ENCODE assay signal across 1 cellular context in the genomic region with DNA sequence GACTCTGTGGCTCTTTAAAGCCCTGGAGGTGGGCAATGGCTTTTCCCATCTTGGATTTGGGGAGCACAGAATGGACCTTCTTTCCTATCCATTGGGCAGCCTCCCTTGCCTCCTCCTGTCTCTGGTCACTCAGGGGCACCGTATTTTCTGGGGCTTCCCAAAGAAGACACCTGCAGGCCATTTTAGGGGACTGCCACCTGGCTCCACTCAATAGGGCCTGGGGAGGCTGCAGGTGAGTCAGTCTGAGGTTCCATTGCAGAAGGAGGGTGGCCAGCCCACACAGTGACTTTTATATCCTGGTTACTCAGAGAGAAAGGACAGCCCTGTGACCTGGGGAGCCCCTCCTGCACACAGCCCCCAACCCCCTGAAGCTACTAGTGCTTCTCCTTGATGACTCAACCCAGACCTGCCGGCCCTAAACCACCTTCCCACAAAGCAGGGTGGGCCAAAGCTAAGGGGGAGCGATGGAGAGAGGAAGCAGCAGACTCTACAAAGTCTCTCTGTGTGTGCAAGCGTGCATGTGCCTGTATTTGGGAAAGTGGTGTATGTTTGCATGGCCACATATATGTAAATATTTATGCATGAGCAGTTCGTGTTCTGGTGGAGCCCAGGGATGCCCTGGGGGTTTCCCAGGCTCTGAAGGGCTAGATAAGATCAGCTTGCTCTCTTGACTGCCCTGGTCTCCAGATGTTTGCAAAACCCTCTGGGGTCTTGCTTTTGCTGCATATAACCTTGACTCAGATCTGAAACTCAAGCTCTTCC.
A peak's percentile ranks its signal among the peaks of the same experiment; 100 is the strongest.
TF ChIP-seq lines count a peak whose summit lies in the region.

No MANE protein-coding gene starts in this region.

TF ChIP-seq in HepG2, 621 proteins besides CTCF, POLR2A, EP300 and RAD21 (continued from another document):
- TF ChIP-seq ZNF687 (CRISPR knock-in tag; IDR thresholded peaks at IDR 0.05) (peak; percentile 50), MTF1 (CRISPR knock-in tag; IDR thresholded peaks at IDR 0.05) (no peak), ZSCAN9 (CRISPR knock-in tag; IDR thresholded peaks at IDR 0.05; ENCODE audit: borderline replicate concordance) (no peak), ZSCAN25 (CRISPR knock-in tag; IDR thresholded peaks at IDR 0.05) (0 out of 2 replicates have a peak, but pooled peaks have one; percentile 23), MEF2D (CRISPR knock-in tag; IDR thresholded peaks at IDR 0.05) (peak; percentile 33; the same call in 1 of the 2 replicates), ZNF83 (CRISPR knock-in tag; IDR thresholded peaks at IDR 0.05; ENCODE audit: borderline replicate concordance) (no peak), ZNF142 (CRISPR knock-in tag; IDR thresholded peaks at IDR 0.05) (no peak), ZNF781 (CRISPR knock-in tag; IDR thresholded peaks at IDR 0.05; ENCODE audit: borderline replicate concordance, not compliant biosample characterization) (no peak), ZNF547 (CRISPR knock-in tag; IDR thresholded peaks at IDR 0.05) (no peak), FOSL2 (CRISPR knock-in tag; IDR thresholded peaks at IDR 0.05) (peak; percentile 69), ADNP (CRISPR knock-in tag; IDR thresholded peaks at IDR 0.05) (no peak), ZBTB20 (CRISPR knock-in tag; IDR thresholded peaks at IDR 0.05; ENCODE audit: borderline replicate concordance, low read depth) (peak; percentile 71; the same call in 1 of the 2 replicates), ZNF776 (CRISPR knock-in tag; IDR thresholded peaks at IDR 0.05) (no peak), ASH2L (IDR thresholded peaks at IDR 0.05; ENCODE audit: insufficient read length, low read depth, low read length) (peak; percentile 26), FOXP1 (IDR thresholded peaks at IDR 0.05) (no peak), FOXP1 (CRISPR knock-in tag; IDR thresholded peaks at IDR 0.05) (peak; percentile 47; the same call in 1 of the 2 replicates), ZNF30 (CRISPR knock-in tag; IDR thresholded peaks at IDR 0.05) (no peak), GATAD1 (CRISPR knock-in tag; IDR thresholded peaks at IDR 0.05) (no peak), SOX6 (IDR thresholded peaks at IDR 0.05) (no peak), SOX6 (CRISPR knock-in tag; IDR thresholded peaks at IDR 0.05) (no peak), ZNF724P (CRISPR knock-in tag; IDR thresholded peaks at IDR 0.05; ENCODE audit: borderline replicate concordance) (0 out of 2 replicates have a peak, but pooled peaks have one; percentile 23), MED1 (CRISPR knock-in tag; IDR thresholded peaks at IDR 0.05) (peak; percentile 64), ETV5 (CRISPR knock-in tag; IDR thresholded peaks at IDR 0.05; ENCODE audit: borderline replicate concordance) (peak; percentile 32; the same call in 1 of the 2 replicates), ARHGAP35 (CRISPR knock-in tag; IDR thresholded peaks at IDR 0.05; ENCODE audit: borderline replicate concordance) (0 out of 2 replicates have a peak, but pooled peaks have one; percentile 55), SMAD1 (CRISPR knock-in tag; IDR thresholded peaks at IDR 0.05; ENCODE audit: borderline replicate concordance, low read depth) (no peak), CBX1 (IDR thresholded peaks at IDR 0.05; ENCODE audit: low read depth) (no peak), AGO2 (optimal IDR thresholded peaks at IDR 0.05; ENCODE audit: low read depth, low read length) (peak; percentile 52), BCL6 (CRISPR knock-in tag; IDR thresholded peaks at IDR 0.05) (peak; percentile 57), ZNF879 (CRISPR knock-in tag; IDR thresholded peaks at IDR 0.05) (no peak), DPF2 (CRISPR knock-in tag; IDR thresholded peaks at IDR 0.05; ENCODE audit: borderline replicate concordance, low read depth) (0 out of 2 replicates have a peak, but pooled peaks have one; percentile 26), TAF15 (IDR thresholded peaks at IDR 0.05; ENCODE audit: low read depth, low read length, poor library complexity, severe bottlenecking) (no peak), ZNF292 (CRISPR knock-in tag; IDR thresholded peaks at IDR 0.05; ENCODE audit: borderline replicate concordance, low read depth) (0 out of 2 replicates have a peak, but pooled peaks have one; percentile 16), HDAC1 (CRISPR knock-in tag; IDR thresholded peaks at IDR 0.05) (0 out of 2 replicates have a peak, but pooled peaks have one; percentile 45)
- TF ChIP-seq, protein P1, sequence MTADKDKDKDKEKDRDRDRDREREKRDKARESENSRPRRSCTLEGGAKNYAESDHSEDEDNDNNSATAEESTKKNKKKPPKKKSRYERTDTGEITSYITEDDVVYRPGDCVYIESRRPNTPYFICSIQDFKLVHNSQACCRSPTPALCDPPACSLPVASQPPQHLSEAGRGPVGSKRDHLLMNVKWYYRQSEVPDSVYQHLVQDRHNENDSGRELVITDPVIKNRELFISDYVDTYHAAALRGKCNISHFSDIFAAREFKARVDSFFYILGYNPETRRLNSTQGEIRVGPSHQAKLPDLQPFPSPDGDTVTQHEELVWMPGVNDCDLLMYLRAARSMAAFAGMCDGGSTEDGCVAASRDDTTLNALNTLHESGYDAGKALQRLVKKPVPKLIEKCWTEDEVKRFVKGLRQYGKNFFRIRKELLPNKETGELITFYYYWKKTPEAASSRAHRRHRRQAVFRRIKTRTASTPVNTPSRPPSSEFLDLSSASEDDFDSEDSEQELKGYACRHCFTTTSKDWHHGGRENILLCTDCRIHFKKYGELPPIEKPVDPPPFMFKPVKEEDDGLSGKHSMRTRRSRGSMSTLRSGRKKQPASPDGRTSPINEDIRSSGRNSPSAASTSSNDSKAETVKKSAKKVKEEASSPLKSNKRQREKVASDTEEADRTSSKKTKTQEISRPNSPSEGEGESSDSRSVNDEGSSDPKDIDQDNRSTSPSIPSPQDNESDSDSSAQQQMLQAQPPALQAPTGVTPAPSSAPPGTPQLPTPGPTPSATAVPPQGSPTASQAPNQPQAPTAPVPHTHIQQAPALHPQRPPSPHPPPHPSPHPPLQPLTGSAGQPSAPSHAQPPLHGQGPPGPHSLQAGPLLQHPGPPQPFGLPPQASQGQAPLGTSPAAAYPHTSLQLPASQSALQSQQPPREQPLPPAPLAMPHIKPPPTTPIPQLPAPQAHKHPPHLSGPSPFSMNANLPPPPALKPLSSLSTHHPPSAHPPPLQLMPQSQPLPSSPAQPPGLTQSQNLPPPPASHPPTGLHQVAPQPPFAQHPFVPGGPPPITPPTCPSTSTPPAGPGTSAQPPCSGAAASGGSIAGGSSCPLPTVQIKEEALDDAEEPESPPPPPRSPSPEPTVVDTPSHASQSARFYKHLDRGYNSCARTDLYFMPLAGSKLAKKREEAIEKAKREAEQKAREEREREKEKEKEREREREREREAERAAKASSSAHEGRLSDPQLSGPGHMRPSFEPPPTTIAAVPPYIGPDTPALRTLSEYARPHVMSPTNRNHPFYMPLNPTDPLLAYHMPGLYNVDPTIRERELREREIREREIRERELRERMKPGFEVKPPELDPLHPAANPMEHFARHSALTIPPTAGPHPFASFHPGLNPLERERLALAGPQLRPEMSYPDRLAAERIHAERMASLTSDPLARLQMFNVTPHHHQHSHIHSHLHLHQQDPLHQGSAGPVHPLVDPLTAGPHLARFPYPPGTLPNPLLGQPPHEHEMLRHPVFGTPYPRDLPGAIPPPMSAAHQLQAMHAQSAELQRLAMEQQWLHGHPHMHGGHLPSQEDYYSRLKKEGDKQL (CRISPR knock-in tag; IDR thresholded peaks at IDR 0.05; ENCODE audit: low read depth): no peak
- TF ChIP-seq, protein P2, sequence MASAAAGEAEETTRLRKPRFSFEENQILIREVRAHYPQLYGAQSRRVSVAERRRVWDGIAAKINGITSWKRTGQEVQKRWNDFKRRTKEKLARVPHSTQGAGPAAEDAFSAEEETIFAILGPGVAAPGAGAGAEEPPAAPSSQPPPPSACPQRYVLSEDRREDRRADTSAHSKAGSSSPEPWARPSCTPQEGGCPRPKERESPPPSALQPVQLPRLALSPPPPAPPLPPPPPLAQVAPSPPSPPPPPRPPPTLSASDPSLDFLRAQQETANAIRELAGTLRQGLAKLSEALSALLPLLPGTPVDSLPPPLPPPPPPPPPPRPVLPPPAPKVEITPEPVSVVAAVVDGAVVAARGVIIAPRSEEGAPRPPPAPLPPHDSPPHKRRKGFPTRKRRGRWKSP (CRISPR knock-in tag; IDR thresholded peaks at IDR 0.05): no peak
- TF ChIP-seq, protein P3, sequence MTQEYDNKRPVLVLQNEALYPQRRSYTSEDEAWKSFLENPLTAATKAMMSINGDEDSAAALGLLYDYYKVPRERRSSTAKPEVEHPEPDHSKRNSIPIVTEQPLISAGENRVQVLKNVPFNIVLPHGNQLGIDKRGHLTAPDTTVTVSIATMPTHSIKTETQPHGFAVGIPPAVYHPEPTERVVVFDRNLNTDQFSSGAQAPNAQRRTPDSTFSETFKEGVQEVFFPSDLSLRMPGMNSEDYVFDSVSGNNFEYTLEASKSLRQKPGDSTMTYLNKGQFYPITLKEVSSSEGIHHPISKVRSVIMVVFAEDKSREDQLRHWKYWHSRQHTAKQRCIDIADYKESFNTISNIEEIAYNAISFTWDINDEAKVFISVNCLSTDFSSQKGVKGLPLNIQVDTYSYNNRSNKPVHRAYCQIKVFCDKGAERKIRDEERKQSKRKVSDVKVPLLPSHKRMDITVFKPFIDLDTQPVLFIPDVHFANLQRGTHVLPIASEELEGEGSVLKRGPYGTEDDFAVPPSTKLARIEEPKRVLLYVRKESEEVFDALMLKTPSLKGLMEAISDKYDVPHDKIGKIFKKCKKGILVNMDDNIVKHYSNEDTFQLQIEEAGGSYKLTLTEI (CRISPR knock-in tag; conservative IDR thresholded peaks at IDR 0.05): no peak
- TF ChIP-seq, protein P4, sequence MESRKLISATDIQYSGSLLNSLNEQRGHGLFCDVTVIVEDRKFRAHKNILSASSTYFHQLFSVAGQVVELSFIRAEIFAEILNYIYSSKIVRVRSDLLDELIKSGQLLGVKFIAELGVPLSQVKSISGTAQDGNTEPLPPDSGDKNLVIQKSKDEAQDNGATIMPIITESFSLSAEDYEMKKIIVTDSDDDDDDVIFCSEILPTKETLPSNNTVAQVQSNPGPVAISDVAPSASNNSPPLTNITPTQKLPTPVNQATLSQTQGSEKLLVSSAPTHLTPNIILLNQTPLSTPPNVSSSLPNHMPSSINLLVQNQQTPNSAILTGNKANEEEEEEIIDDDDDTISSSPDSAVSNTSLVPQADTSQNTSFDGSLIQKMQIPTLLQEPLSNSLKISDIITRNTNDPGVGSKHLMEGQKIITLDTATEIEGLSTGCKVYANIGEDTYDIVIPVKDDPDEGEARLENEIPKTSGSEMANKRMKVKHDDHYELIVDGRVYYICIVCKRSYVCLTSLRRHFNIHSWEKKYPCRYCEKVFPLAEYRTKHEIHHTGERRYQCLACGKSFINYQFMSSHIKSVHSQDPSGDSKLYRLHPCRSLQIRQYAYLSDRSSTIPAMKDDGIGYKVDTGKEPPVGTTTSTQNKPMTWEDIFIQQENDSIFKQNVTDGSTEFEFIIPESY (CRISPR knock-in tag; IDR thresholded peaks at IDR 0.05): 0 out of 2 replicates have a peak, but pooled peaks have one; percentile 26
